26 cellular contexts compared by ENCODE assay signal in genomic region chr12:33614630-33615029, GRCh38.
"Had no signal": no experiment of that assay in that cellular context is flagged by ENCODE, and none has a peak within 500 bp of the region (broad histone marks: within the 10 kb centered on the region; RNA-seq: fewer than 3 reads in every experiment).

No MANE protein-coding gene starts in this region.

- H3K9ac ChIP-seq: parathyroid adenoma had no signal

- H3K4me2 ChIP-seq: smooth muscle cell had no signal

- DNase-seq: effector CD8-positive, alpha-beta T cell; endodermal cell; foreskin fibroblast; gastrocnemius medialis; head of caudate nucleus; mucosa of descending colon; naive B cell; stimulated activated CD4-positive, alpha-beta T cell treated with anti-CD3 and anti-CD28 coated beads, Interleukin-12 subunit alpha, Interleukin-12 subunit beta, amount 100 ng/mL, for 4 hours; stimulated activated CD4-positive, alpha-beta T cell treated with anti-CD3 and anti-CD28 coated beads, Interleukin-1b, Interleukin-23, amount 100 ng/mL, for 48 hours; stimulated activated CD4-positive, alpha-beta T cell treated with anti-CD3 and anti-CD28 coated beads, Interleukin-4, amount 100 ng/mL, for 1 hour; stimulated activated CD8-positive, alpha-beta memory T cell treated with anti-CD3 and anti-CD28 coated beads, Interleukin-4, amount 100 ng/mL, for 48 hours; stimulated activated naive CD4-positive, alpha-beta T cell; stimulated activated naive CD8-positive, alpha-beta T cell treated with anti-CD3 and anti-CD28 coated beads, Interleukin-15, amount 100 ng/mL, for 72 hours; transverse colon; upper lobe of right lung; uterus had no signal

- H3K79me2 ChIP-seq: parathyroid adenoma had no signal

- H3K9me3 ChIP-seq: gastrocnemius medialis, transverse colon, uterus had no signal

- H3K27ac ChIP-seq: epithelial cell of prostate, gastrocnemius medialis, parathyroid adenoma, suprapubic skin, transverse colon, upper lobe of right lung, uterus had no signal

- H3K36me3 ChIP-seq: gastrocnemius medialis, suprapubic skin, transverse colon, upper lobe of right lung, uterus had no signal

- H3K27me3 ChIP-seq: gastrocnemius medialis, suprapubic skin, transverse colon, upper lobe of right lung, uterus had no signal

- H3K4me3 ChIP-seq: gastrocnemius medialis, lung, mucosa of descending colon, smooth muscle cell, suprapubic skin, transverse colon, upper lobe of right lung, uterus had no signal

- FAIRE-seq: keratinocyte had no signal

- ATAC-seq: esophagus mucosa; gastrocnemius medialis; left lobe of liver; mucosa of descending colon; natural killer cell treated with Interleukin-12 subunit alpha and Interleukin-12 subunit beta and Interleukin-15 and Interleukin-18, amount 100 ng/mL, for 72 hours; sciatic nerve; stimulated activated naive CD8-positive, alpha-beta T cell treated with anti-CD3 and anti-CD28 coated beads, Interleukin-15, amount 100 ng/mL, for 72 hours; upper lobe of right lung had no signal

- H3K4me1 ChIP-seq: gastrocnemius medialis, parathyroid adenoma, suprapubic skin, transverse colon, upper lobe of right lung, uterus had no signal

- H2AFZ ChIP-seq: parathyroid adenoma had no signal
